In the genomic region with DNA sequence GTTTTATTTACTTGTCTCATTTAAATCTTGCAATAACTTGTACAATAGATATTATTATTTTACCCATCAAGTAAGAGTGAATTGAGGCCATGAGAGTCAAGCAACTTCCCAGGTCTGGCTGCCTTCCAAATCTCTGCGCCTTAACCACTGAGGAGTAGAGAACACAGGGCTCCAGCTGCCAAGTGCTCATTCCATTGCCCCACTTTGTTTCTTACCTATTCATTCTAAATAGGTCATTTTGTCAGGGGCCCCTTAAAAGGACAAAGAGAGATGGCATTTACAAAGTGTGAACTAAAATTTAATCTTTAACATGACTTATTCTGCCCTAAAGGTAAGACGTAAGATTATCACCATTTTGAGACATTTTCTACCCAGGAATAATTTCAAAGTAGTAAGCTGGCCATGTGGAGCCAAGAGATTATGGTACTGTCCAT, we compare ENCODE assay signal across 8 cellular contexts. TPM values are rescaled to one million over a fixed set of nuclear protein-coding genes. Genes with fewer than 3 reads are reported as not detected.
DNase-seq lines count a peak whose midpoint lies in the region; ATAC-seq, FAIRE-seq and TF ChIP-seq lines count a peak whose summit lies in the region.

No MANE protein-coding gene starts in this region.

- H3K4me3 Mint-ChIP-seq in CD4-positive, alpha-beta memory T cell, result peak overlapping the region; percentile 98 to 99 (median 99)
- peak overlapping the region; percentile 97 for H3K4me3 Mint-ChIP-seq in T-helper 17 cell

- no peak for TF ChIP-seq RAD21 in H1 (IDR thresholded peaks at IDR 0.05 in 1 of 2, conservative IDR thresholded peaks at IDR 0.05 in 1 of 2; ENCODE audit: low read depth in 2 of 2, low read length in 2 of 2)

- H4K20me1 ChIP-seq in H1 (replicated peaks in 1 of 2; ENCODE audit: control insufficient read depth in 1 of 2, insufficient read depth in 2 of 2, low read length in 2 of 2), result peaks cover 28 to 41% of the 10 kb centered on the region in 2 experiments

- no peaks in the 10 kb centered on the region for H3K27me3 ChIP-seq in CD4-positive, alpha-beta memory T cell (ENCODE audit: insufficient read depth, low read length)
- H3K27me3 ChIP-seq in H1 (replicated peaks in 1 of 4; ENCODE audit: control insufficient read depth in 3 of 4, extremely low read depth in 1 of 4, insufficient read depth in 3 of 4, low read length in 3 of 4) (no peaks in the 10 kb centered on the region), upper lobe of right lung (no peaks in the 10 kb centered on the region)

- H3K27ac ChIP-seq in CD4-positive, alpha-beta memory T cell (ENCODE audit: low read depth, low read length), result peak overlapping the region; percentile 100
- no peak overlapping the region for H3K27ac ChIP-seq in H1 (ENCODE audit: low read depth, low read length)
- peak overlapping the region; percentile 9 for H3K27ac ChIP-seq in upper lobe of right lung

- H3K4me2 ChIP-seq in H1 (ENCODE audit: insufficient read depth in 1 of 2, low read depth in 2 of 2, low read length in 2 of 2), result peak overlapping the region; percentile 95 to 96

- peak overlapping the region; percentile 86 to 100 (median 99) for H3K27ac Mint-ChIP-seq in CD4-positive, alpha-beta memory T cell
- peak overlapping the region; percentile 100 for H3K27ac Mint-ChIP-seq in T-helper 17 cell

- H3K4me3 ChIP-seq in CD4-positive, alpha-beta memory T cell (ENCODE audit: low read length in 2 of 2), result peak overlapping the region; percentile 67 to 99
- H3K4me3 ChIP-seq in H1 (ENCODE audit: extremely low read depth in 1 of 4, insufficient read depth in 2 of 4, low read depth in 3 of 4, low read length in 4 of 4) (peak overlapping the region; percentile 63 to 97 (median 95)), upper lobe of right lung (peak overlapping the region; percentile 90)

- H2BK12ac ChIP-seq in H1 (ENCODE audit: low read depth, low read length), result no peak overlapping the region

- ATAC-seq in T-helper 17 cell (no peak), upper lobe of right lung (no peak)

- H3K79me2 ChIP-seq in H1 (ENCODE audit: control insufficient read depth in 1 of 2, insufficient read depth in 2 of 2, low read length in 2 of 2), result peaks cover 44 to 85% of the 10 kb centered on the region in 2 experiments

- CTCF ChIA-PET in CD4-positive, alpha-beta memory T cell (lab: Charles Lee; ENCODE audit: partially characterized antibody), result interaction anchor here (1.0 to 4.9 kb wide), 5 partner anchors 10 to 45 kb away, joined by 3 to 64 read pairs (median 3); no protein-coding TSS in a partner anchor
- CTCF ChIA-PET in H1 (lab: Charles Lee; ENCODE audit: partially characterized antibody), result interaction anchor here (1.0 to 4.5 kb wide), 6 partner anchors 9 to 95 kb away, joined by 3 to 36 read pairs (median 4); no protein-coding TSS in a partner anchor

- H4K8ac ChIP-seq in H1 (ENCODE audit: extremely low read depth, insufficient read depth, low read length), result no peak overlapping the region

- H3K4me1 ChIP-seq in CD4-positive, alpha-beta memory T cell (ENCODE audit: insufficient read depth, low read length), result peaks cover 40% of the 10 kb centered on the region
- H3K4me1 ChIP-seq in H1 (replicated peaks in 1 of 4; ENCODE audit: control insufficient read depth in 3 of 4, insufficient read depth in 4 of 4, low read length in 3 of 4) (peaks cover 0 to 2% (median 0%) of the 10 kb centered on the region in 4 experiments; a peak in 3 of 7 replicates), upper lobe of right lung (peaks cover 26% of the 10 kb centered on the region)

- no peak for TF ChIP-seq POLR2A in H1 (IDR thresholded peaks at IDR 0.05; ENCODE audit: control extremely low read depth in 1 of 2, low read depth in 2 of 2, low read length in 2 of 2)

- no peak overlapping the region for H4K91ac ChIP-seq in H1 (replicated peaks; ENCODE audit: insufficient read length, low read length)

- H2AK5ac ChIP-seq in H1 (ENCODE audit: low read depth, low read length), result no peak overlapping the region

- H3K36me3 ChIP-seq in CD4-positive, alpha-beta memory T cell (ENCODE audit: insufficient read depth, low read length), result peaks cover 27% of the 10 kb centered on the region
- H3K36me3 ChIP-seq in H1 (ENCODE audit: control insufficient read depth in 2 of 4, insufficient read depth in 4 of 4, low read length in 3 of 4) (peaks cover 14 to 47% (median 18%) of the 10 kb centered on the region in 4 experiments), upper lobe of right lung (peaks cover 42% of the 10 kb centered on the region)

- H2BK20ac ChIP-seq in H1 (ENCODE audit: low read length), result no peak overlapping the region

- no peak overlapping the region for H3K56ac ChIP-seq in H1 (replicated peaks; ENCODE audit: insufficient read length, low read depth, low read length)

- peaks cover 22 to 42% (median 31%) of the 10 kb centered on the region in 4 donors for H3K4me1 Mint-ChIP-seq in CD4-positive, alpha-beta memory T cell
- H3K4me1 Mint-ChIP-seq in T-helper 17 cell, result peaks cover 21% of the 10 kb centered on the region

- WGBS in H1 (ENCODE audit: extremely low coverage in 1 of 2, insufficient coverage in 1 of 2, insufficient read length in 1 of 2, insufficient replicate concordance in 2 of 2, low coverage in 1 of 2, low lambda C conversion rate in 2 of 2, missing lambda C conversion rate in 1 of 2), 2 experiments, result 7% methylated on average over 2 of the region's 2 CpGs; no CpG with 5 or more reads in 1 of the 2 experiments

- H3K23me2 ChIP-seq in H1 (ENCODE audit: low read depth, low read length), result peaks cover 19% of the 10 kb centered on the region

- no peaks in the 10 kb centered on the region for H3K27me3 Mint-ChIP-seq in CD4-positive, alpha-beta memory T cell
- H3K27me3 Mint-ChIP-seq in T-helper 17 cell, result no peaks in the 10 kb centered on the region

- H2BK120ac ChIP-seq in H1 (replicated peaks; ENCODE audit: low read depth, low read length), result no peak overlapping the region

- no peaks in the 10 kb centered on the region for H3K9me3 ChIP-seq in CD4-positive, alpha-beta memory T cell (ENCODE audit: control insufficient read depth in 1 of 2, low read length in 2 of 2)
- H3K9me3 ChIP-seq in T-helper 17 cell (ENCODE audit: control insufficient read depth, low read length, poor library complexity, severe bottlenecking), result no peaks in the 10 kb centered on the region
- H3K9me3 ChIP-seq in H1 (ENCODE audit: insufficient read depth in 2 of 2, low read depth in 1 of 2, low read length in 1 of 2), result no peaks in the 10 kb centered on the region
- H3K9me3 ChIP-seq in upper lobe of right lung, result no peaks in the 10 kb centered on the region

- intact Hi-C loops in CD4-positive, alpha-beta memory T cell (cut with micrococcal nuclease), result loop anchor here (5.0 kb wide), 1 partner anchor 46 kb away; no protein-coding TSS in a partner anchor
- intact Hi-C loops in upper lobe of right lung (cut with DNase I), result no loop called here

- peaks cover 27 to 75% of the 10 kb centered on the region in 2 donors for H3K36me3 Mint-ChIP-seq in CD4-positive, alpha-beta memory T cell
- H3K36me3 Mint-ChIP-seq in T-helper 17 cell (ENCODE audit: low read depth), result peaks cover 5% of the 10 kb centered on the region

- H3K9me3 Mint-ChIP-seq in CD4-positive, alpha-beta memory T cell, result peaks cover 0 to 2% (median 0%) of the 10 kb centered on the region in 8 donors

- H3K79me1 ChIP-seq in H1 (ENCODE audit: low read depth, low read length), result peaks cover 2% of the 10 kb centered on the region; the same call in 1 of the 2 replicates

- TF ChIP-seq CTCF in H1 (IDR thresholded peaks at IDR 0.05; ENCODE audit: control extremely low read depth in 1 of 3, insufficient read depth in 1 of 3, low read depth in 1 of 3, low read length in 3 of 3), result no peak
- no peak for TF ChIP-seq CTCF in upper lobe of right lung (IDR thresholded peaks at IDR 0.05)

- H3K18ac ChIP-seq in H1 (ENCODE audit: extremely low read depth, low read length), result no peak overlapping the region

- H3K4ac ChIP-seq in H1 (replicated peaks; ENCODE audit: insufficient read length, low read depth, low read length), result no peak overlapping the region

- H2AFZ ChIP-seq in H1 (ENCODE audit: low read length), result no peak overlapping the region

- POLR2A ChIA-PET in CD4-positive, alpha-beta memory T cell (lab: Charles Lee; ENCODE audit: partially characterized antibody), result interaction anchor here (0.8 to 2.6 kb wide), 4 partner anchors 9 to 547 kb away, joined by 3 to 10 read pairs (median 6); a partner anchor contains a TSS
- POLR2A ChIA-PET in H1 (lab: Charles Lee; ENCODE audit: partially characterized antibody), result interaction anchor here (1.0 to 4.5 kb wide), 7 partner anchors 8 to 153 kb away, joined by 3 to 30 read pairs (median 4); no protein-coding TSS in a partner anchor

- peak; percentile 36 to 68 (median 44) for DNase-seq in CD4-positive, alpha-beta memory T cell
- peak; percentile 73 for DNase-seq in HT-29 (ENCODE audit: low spot score)
- no peak for DNase-seq in T-helper 17 cell
- DNase-seq in H1 (ENCODE audit: low read depth in 1 of 2, low spot score in 2 of 2), result peak in 1 of 2 experiments; percentile 41
- DNase-seq in midbrain (lab: John Stamatoyannopoulos, UW), result peak; percentile 78
- peak; percentile 76 for DNase-seq in upper lobe of right lung
- DNase-seq in GM19238 (ENCODE audit: insufficient read length, low spot score), result no peak
- DNase-seq in NK-92 (lab: John Stamatoyannopoulos, UW; ENCODE audit: unreplicated experiment), result no peak

- H3K23ac ChIP-seq in H1 (ENCODE audit: insufficient read length), result no peak overlapping the region

- no peak for FAIRE-seq in H1 (lab: Jason Lieb, UNC)

- H3K14ac ChIP-seq in H1 (ENCODE audit: insufficient read length), result no peak overlapping the region

- no peak overlapping the region for H2BK5ac ChIP-seq in H1 (ENCODE audit: low read depth, low read length)

- TF ChIP-seq EP300 in H1 (IDR thresholded peaks at IDR 0.05; ENCODE audit: borderline replicate concordance in 1 of 2, low read depth in 2 of 2, low read length in 2 of 2), result no peak

- H3K9ac ChIP-seq in H1 (replicated peaks in 1 of 4; ENCODE audit: extremely low read depth in 1 of 4, low read depth in 3 of 4, low read length in 3 of 4), result peak overlapping the region in 1 of 4 experiments; percentile 39; a peak in 2 of 7 replicates

- H2BK15ac ChIP-seq in H1 (ENCODE audit: low read length), result no peak overlapping the region

- H4K5ac ChIP-seq in H1 (ENCODE audit: insufficient read length, low read depth, low read length), result no peak overlapping the region

RNA-seq across cellular contexts. Expression of a gene that starts 3.5 kb away (rescaled TPM):
- total RNA-seq in CD4-positive, alpha-beta memory T cell, result 10 to 100 TPM; 78.0 to 81.1 TPM
- 10 to 100 TPM; 17.9 to 20.4 TPM for polyA plus RNA-seq in CD4-positive, alpha-beta memory T cell
- total RNA-seq in HT-29 (2014; rRNA removed; shearing (Covaris generic)), result 32.6 and 40.7 TPM in 2 replicates
- 100 to 1,000 TPM; 207 to 266 TPM for total RNA-seq in T-helper 17 cell
- total RNA-seq in H1 (2021; fragmentation: NEBNext Ultra II Directional; extraction: Animal tissue kit (Norgen Biotek cat#: 25700)), result 70.1 and 72.2 TPM in 2 replicates
- polyA plus RNA-seq in H1 (2011; rRNA removed), result 14.4 and 20.0 TPM in 2 replicates
- polyA plus RNA-seq in H1 (2011; cell fraction: cytosol; rRNA removed), result 19.3 TPM
- 14.6 TPM for polyA plus RNA-seq in H1 (2011; cell fraction: nucleus; rRNA removed)
- 13.3 to 25.2 TPM (median 17.0 TPM) in 4 replicates for polyA plus RNA-seq in H1 (2012, experiment 1 of 2)
- 3.4 TPM for polyA plus RNA-seq in H1 (2012, experiment 2 of 2)
- polyA plus RNA-seq in H1 (2013, experiment 1 of 2), result 34.3 TPM
- polyA plus RNA-seq in H1 (2013, experiment 2 of 2), result 37.9 TPM
- 41.1 and 46.5 TPM in 2 replicates for polyA minus RNA-seq in H1 (2011; rRNA and poly(A)+ RNA removed)
- polyA minus RNA-seq in H1 (2011; cell fraction: cytosol; rRNA and poly(A)+ RNA removed), result 37.1 TPM
- polyA minus RNA-seq in H1 (2011; cell fraction: nucleus; rRNA and poly(A)+ RNA removed), result 41.8 TPM
- 47.7 TPM for total RNA-seq in upper lobe of right lung

RNA-seq across cellular contexts. Expression of a gene that starts 48.4 kb away (rescaled TPM):
- under 1 TPM; 0.52 to 0.89 TPM for total RNA-seq in CD4-positive, alpha-beta memory T cell
- under 1 TPM in 1 of 2 donors, not detected in 1; 0.15 TPM for polyA plus RNA-seq in CD4-positive, alpha-beta memory T cell
- total RNA-seq in HT-29 (2014; rRNA removed; shearing (Covaris generic)), result 76.7 and 88.6 TPM in 2 replicates
- total RNA-seq in T-helper 17 cell, result under 1 TPM; 0.47 to 0.50 TPM
- 17.0 and 20.2 TPM in 2 replicates for total RNA-seq in H1 (2021; fragmentation: NEBNext Ultra II Directional; extraction: Animal tissue kit (Norgen Biotek cat#: 25700))
- polyA plus RNA-seq in H1 (2011; rRNA removed), result 4.8 and 7.6 TPM in 2 replicates
- polyA plus RNA-seq in H1 (2011; cell fraction: cytosol; rRNA removed), result 4.3 TPM
- 14.4 TPM for polyA plus RNA-seq in H1 (2011; cell fraction: nucleus; rRNA removed)
- polyA plus RNA-seq in H1 (2012, experiment 1 of 2), result 6.7 to 8.7 TPM (median 7.6 TPM) in 4 replicates
- 5.8 TPM for polyA plus RNA-seq in H1 (2012, experiment 2 of 2)
- polyA plus RNA-seq in H1 (2013, experiment 1 of 2), result 5.4 TPM
- polyA plus RNA-seq in H1 (2013, experiment 2 of 2), result 5.0 TPM
- 5.3 and 6.3 TPM in 2 replicates for polyA minus RNA-seq in H1 (2011; rRNA and poly(A)+ RNA removed)
- 7.0 TPM for polyA minus RNA-seq in H1 (2011; cell fraction: cytosol; rRNA and poly(A)+ RNA removed)
- polyA minus RNA-seq in H1 (2011; cell fraction: nucleus; rRNA and poly(A)+ RNA removed), result 8.2 TPM
- total RNA-seq in upper lobe of right lung, result 7.1 TPM

Comparison
In these comparisons a context has a peak if more than half of its experiments do, and no peak if none do; other contexts are left out.
1. DNase-seq: peak in CD4-positive, alpha-beta memory T cell (5 of 5), HT-29 (single experiment), midbrain (single experiment) and upper lobe of right lung (single experiment); none in T-helper 17 cell (0 of 3), GM19238 (single experiment) and NK-92 (single experiment).
2. Peak in every context shown above with its lines, with median percentiles within 50 percentile points of each other: H3K4me3 ChIP-seq.